ENCODE assay signal across 38 cellular contexts in genomic region chr6:88044530-88044929, GRCh38. TPM values are rescaled to one million over a fixed set of nuclear protein-coding genes. Genes with fewer than 3 reads are reported as not detected.
"Had no signal": no experiment of that assay in that cellular context is flagged by ENCODE, and none has a peak within 500 bp of the region (broad histone marks: within the 10 kb centered on the region; RNA-seq: fewer than 3 reads in every experiment).

No MANE protein-coding gene starts in this region.

- H3K4me1 ChIP-seq: Peyer's patch, SJCRH30 had no signal

- ATAC-seq: PC-3, Right ventricle myocardium inferior, SK-N-SH treated with all-trans-retinoic acid at 6 μM for 48 hours, T-cell had no signal

- H3K36me3 ChIP-seq: MG63, Peyer's patch, SJCRH30 had no signal

- H3K27ac ChIP-seq: Peyer's patch, RWPE1, SJCRH30, SK-N-MC had no signal

- DNase-seq: Kasumi-1, MG63, NCI-H1048, NCI-H1092 treated with DMSO at 0.1 percent for 48 hours, NCI-H1105 treated with DMSO at 0.1 percent for 48 hours, NCI-H1417, NCI-H1436, NCI-H146, NCI-H1694, NCI-H187, NCI-H1930, NCI-H2029 treated with DMSO at 0.1 percent for 48 hours, NCI-H2081 treated with DMSO at 0.1 percent for 48 hours, NCI-H2107, NCI-H2171, NCI-H226, NCI-H446 treated with DMSO at 0.1 percent for 48 hours, NCI-H510A, NCI-H524, NCI-H526, NCI-H69, NCI-H748 treated with DMSO at 0.1 percent for 48 hours, NCI-H82, PC-3, Peyer's patch, SHP77, SIG-M5, SJCRH30, T-cell had no signal

- H3K4me3 ChIP-seq: MG63, Peyer's patch, SJCRH30, SK-N-MC had no signal

- H3K9me3 ChIP-seq: MG63, Peyer's patch, SJCRH30 had no signal

- H3K27me3 ChIP-seq: MG63, Peyer's patch, SJCRH30 had no signal

RNA-seq across cellular contexts. Expression of gene SPACA1, which starts 3.1 kb away (rescaled TPM):
- total RNA-seq: M059J; OCI-LY7; PC-3; Peyer's patch; Right ventricle myocardium inferior; RPMI7951; SJCRH30; SK-MEL-5; T-cell; T-helper 1 cell treated with Interleukin-12 subunit alpha and Interleukin-12 subunit beta and Interleukin-4 antibody, amounts not matched to agents 30 ng/mL and 1 ng/mL, for 36 hours had no signal
